Comparison of ENCODE assay signal across 14 cellular contexts in the genomic region with DNA sequence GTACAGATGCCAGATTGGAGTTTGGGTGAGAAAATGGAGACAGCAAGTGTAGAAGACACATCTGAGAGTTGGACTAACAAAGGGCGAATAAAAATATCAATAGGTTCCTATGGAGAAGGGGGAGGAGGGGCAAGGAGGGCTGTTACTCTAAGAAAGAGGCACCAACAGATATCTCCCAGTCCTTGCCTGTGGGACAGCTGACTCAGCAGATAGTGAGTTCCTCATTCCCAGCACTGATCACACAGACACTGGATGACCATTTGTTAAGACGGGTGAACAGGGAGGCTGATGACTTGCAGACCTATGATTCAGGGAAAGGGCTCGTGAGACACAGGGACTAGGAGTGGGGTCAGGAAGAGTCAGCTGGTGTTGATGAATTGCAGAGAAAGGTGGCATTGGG. TPM values are rescaled to one million over a fixed set of nuclear protein-coding genes. Genes with fewer than 3 reads are reported as not detected.
DNase-seq lines count a peak whose midpoint lies in the region; ATAC-seq, FAIRE-seq and TF ChIP-seq lines count a peak whose summit lies in the region.
"Had no signal": no experiment of that assay in that cellular context is flagged by ENCODE, and none has a peak within 500 bp of the region (broad histone marks: within the 10 kb centered on the region; RNA-seq: fewer than 3 reads in every experiment).

No MANE protein-coding gene starts in this region.

- CTCF ChIA-PET in SK-N-SH (lab: Yijun Ruan, JAX): interaction anchor here (0.6 kb wide), 1 partner anchor 256 kb away, joined by 3 read pairs; no protein-coding TSS in a partner anchor

- H3K36me3 ChIP-seq in SK-N-SH (replicated peaks in 1 of 2; ENCODE audit: control insufficient read depth in 1 of 2, insufficient read depth in 2 of 2, low read length in 1 of 2): no peaks in the 10 kb centered on the region
- H3K36me3 ChIP-seq in effector memory CD4-positive, alpha-beta T cell (ENCODE audit: control insufficient read depth, insufficient read depth, low read length): no peaks in the 10 kb centered on the region
- H3K36me3 ChIP-seq: colonic mucosa had no signal

- H3K9me2 ChIP-seq in SK-N-SH: no peaks in the 10 kb centered on the region

- no peak for FAIRE-seq in HTR-8/SVneo (lab: Jason Lieb, UNC)

- H3K4me1 ChIP-seq in SK-N-SH (ENCODE audit: control insufficient read depth in 1 of 2, insufficient read depth in 2 of 2, low read depth in 1 of 2, low read length in 1 of 2): peaks cover 0 to under 1% of the 10 kb centered on the region in 2 experiments; a peak in 1 of 4 replicates
- no peaks in the 10 kb centered on the region for H3K4me1 ChIP-seq in effector memory CD4-positive, alpha-beta T cell (ENCODE audit: control insufficient read depth, insufficient read depth, low read length, poor library complexity, severe bottlenecking)
- H3K4me1 ChIP-seq: colonic mucosa had no signal

- TF ChIP-seq CTCF in SK-N-SH (IDR thresholded peaks at IDR 0.05) (no peak), fibroblast of mammary gland (conservative IDR thresholded peaks at IDR 0.05; ENCODE audit: control insufficient read depth, insufficient read depth, low read depth, low read length) (no peak)

- H3K9ac ChIP-seq in SK-N-SH: no peak overlapping the region

- TF ChIP-seq RAD21 in SK-N-SH (IDR thresholded peaks at IDR 0.05; ENCODE audit: low read length): no peak

- 29% methylated on average over 3 of the region's 3 CpGs for WGBS in SK-N-SH (ENCODE audit: low lambda C conversion rate)

- no peak overlapping the region for H3K27ac ChIP-seq in SK-N-SH (ENCODE audit: low read depth in 2 of 2, low read length in 1 of 2)
- no peak overlapping the region for H3K27ac ChIP-seq in effector memory CD4-positive, alpha-beta T cell (ENCODE audit: insufficient read depth, low read length, poor library complexity, severe bottlenecking)
- H3K27ac ChIP-seq: C4-2B, colonic mucosa had no signal

- DNase-seq in ELR (ENCODE audit: low read depth) (peak; percentile 31), SK-N-SH (no peak), fibroblast of mammary gland (ENCODE audit: low read depth) (peak; percentile 59), midbrain (lab: John Stamatoyannopoulos, UW) (peak; percentile 38), NCI-H2227 treated with DMSO at 0.1 percent for 48 hours (lab: John Stamatoyannopoulos, UW) (no peak), HTR-8/SVneo (ENCODE audit: insufficient read length, low spot score) (no peak)
- DNase-seq in effector memory CD4-positive, alpha-beta T cell: no peak
- DNase-seq: activated naive CD8-positive, alpha-beta T cell treated with anti-CD3 and anti-CD28 coated beads, Interleukin-2, amount 10 ng/mL, durations not matched to agents 7 days and 5 days; colonic mucosa; NCI-H1092; NCI-H524; nephron progenitor cell had no signal

- H3K9me3 ChIP-seq in SK-N-SH: no peaks in the 10 kb centered on the region
- no peaks in the 10 kb centered on the region for H3K9me3 ChIP-seq in effector memory CD4-positive, alpha-beta T cell (ENCODE audit: control insufficient read depth, low read length)
- H3K9me3 ChIP-seq: colonic mucosa had no signal

- no peak for TF ChIP-seq EP300 in SK-N-SH (IDR thresholded peaks at IDR 0.05; ENCODE audit: borderline replicate concordance in 1 of 2, low read depth in 1 of 2, low read length in 1 of 2)

- H3K27me3 ChIP-seq in SK-N-SH (ENCODE audit: insufficient read depth): peaks cover 1% of the 10 kb centered on the region
- no peaks in the 10 kb centered on the region for H3K27me3 ChIP-seq in effector memory CD4-positive, alpha-beta T cell (replicated peaks; ENCODE audit: control insufficient read depth, insufficient read depth, low read length, poor library complexity, severe bottlenecking)
- H3K27me3 ChIP-seq: colonic mucosa had no signal

- H3K4me2 ChIP-seq in SK-N-SH: no peak overlapping the region

- no peaks in the 10 kb centered on the region for H3K79me2 ChIP-seq in SK-N-SH (ENCODE audit: insufficient read depth)

- H3K4me3 ChIP-seq in SK-N-SH (ENCODE audit: low read depth in 2 of 2, low read length in 1 of 2) (no peak overlapping the region), fibroblast of mammary gland (ENCODE audit: control insufficient read depth, low read depth, low read length) (no peak overlapping the region)
- H3K4me3 ChIP-seq in effector memory CD4-positive, alpha-beta T cell (ENCODE audit: insufficient read depth, low read depth, low read length, poor library complexity, severe bottlenecking): no peak overlapping the region
- H3K4me3 ChIP-seq: colonic mucosa had no signal

- ATAC-seq in HG03378 (IDR thresholded peaks at IDR 0.05; ENCODE audit: unreplicated experiment): no peak

- H2AFZ ChIP-seq in SK-N-SH (ENCODE audit: low read depth): no peak overlapping the region

- H3F3A ChIP-seq in SK-N-SH (replicated peaks; ENCODE audit: insufficient read depth): no peaks in the 10 kb centered on the region

- no peaks in the 10 kb centered on the region for H4K20me1 ChIP-seq in SK-N-SH (ENCODE audit: insufficient read depth)

- POLR2A ChIA-PET in SK-N-SH (lab: Yijun Ruan, JAX): no interaction called here

TF ChIP-seq in SK-N-SH, 30 proteins besides CTCF, POLR2A, EP300 and RAD21:
- TF ChIP-seq RFX5 (IDR thresholded peaks at IDR 0.05; ENCODE audit: low read length) (no peak), ELF1 (IDR thresholded peaks at IDR 0.05) (no peak), TEAD4 (IDR thresholded peaks at IDR 0.05; ENCODE audit: borderline replicate concordance, insufficient read depth) (no peak), TAF1 (IDR thresholded peaks at IDR 0.05; ENCODE audit: borderline replicate concordance, low read depth, low read length) (no peak), POLR2AphosphoS5 (IDR thresholded peaks at IDR 0.05; ENCODE audit: low read depth, low read length) (no peak), MXI1 (IDR thresholded peaks at IDR 0.05; ENCODE audit: low read depth, low read length) (no peak), SIN3A (IDR thresholded peaks at IDR 0.05; ENCODE audit: borderline replicate concordance, low read depth, low read length) (no peak), TCF12 (IDR thresholded peaks at IDR 0.05) (peak; percentile 24; the same call in 1 of the 2 replicates), RXRA (IDR thresholded peaks at IDR 0.05; ENCODE audit: borderline replicate concordance, low read depth) (no peak), YY1 (IDR thresholded peaks at IDR 0.05; ENCODE audit: low read depth) (no peak)
- TF ChIP-seq, protein P1, sequence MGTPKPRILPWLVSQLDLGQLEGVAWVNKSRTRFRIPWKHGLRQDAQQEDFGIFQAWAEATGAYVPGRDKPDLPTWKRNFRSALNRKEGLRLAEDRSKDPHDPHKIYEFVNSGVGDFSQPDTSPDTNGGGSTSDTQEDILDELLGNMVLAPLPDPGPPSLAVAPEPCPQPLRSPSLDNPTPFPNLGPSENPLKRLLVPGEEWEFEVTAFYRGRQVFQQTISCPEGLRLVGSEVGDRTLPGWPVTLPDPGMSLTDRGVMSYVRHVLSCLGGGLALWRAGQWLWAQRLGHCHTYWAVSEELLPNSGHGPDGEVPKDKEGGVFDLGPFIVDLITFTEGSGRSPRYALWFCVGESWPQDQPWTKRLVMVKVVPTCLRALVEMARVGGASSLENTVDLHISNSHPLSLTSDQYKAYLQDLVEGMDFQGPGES (IDR thresholded peaks at IDR 0.05; ENCODE audit: low read depth, low read length): no peak
- TF ChIP-seq, protein P2, sequence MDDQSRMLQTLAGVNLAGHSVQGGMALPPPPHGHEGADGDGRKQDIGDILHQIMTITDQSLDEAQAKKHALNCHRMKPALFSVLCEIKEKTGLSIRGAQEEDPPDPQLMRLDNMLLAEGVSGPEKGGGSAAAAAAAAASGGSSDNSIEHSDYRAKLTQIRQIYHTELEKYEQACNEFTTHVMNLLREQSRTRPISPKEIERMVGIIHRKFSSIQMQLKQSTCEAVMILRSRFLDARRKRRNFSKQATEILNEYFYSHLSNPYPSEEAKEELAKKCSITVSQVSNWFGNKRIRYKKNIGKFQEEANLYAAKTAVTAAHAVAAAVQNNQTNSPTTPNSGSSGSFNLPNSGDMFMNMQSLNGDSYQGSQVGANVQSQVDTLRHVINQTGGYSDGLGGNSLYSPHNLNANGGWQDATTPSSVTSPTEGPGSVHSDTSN (IDR thresholded peaks at IDR 0.05): 0 out of 2 replicates have a peak, but pooled peaks have one; percentile 14
- TF ChIP-seq, protein P3, sequence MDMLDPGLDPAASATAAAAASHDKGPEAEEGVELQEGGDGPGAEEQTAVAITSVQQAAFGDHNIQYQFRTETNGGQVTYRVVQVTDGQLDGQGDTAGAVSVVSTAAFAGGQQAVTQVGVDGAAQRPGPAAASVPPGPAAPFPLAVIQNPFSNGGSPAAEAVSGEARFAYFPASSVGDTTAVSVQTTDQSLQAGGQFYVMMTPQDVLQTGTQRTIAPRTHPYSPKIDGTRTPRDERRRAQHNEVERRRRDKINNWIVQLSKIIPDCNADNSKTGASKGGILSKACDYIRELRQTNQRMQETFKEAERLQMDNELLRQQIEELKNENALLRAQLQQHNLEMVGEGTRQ (IDR thresholded peaks at IDR 0.05; ENCODE audit: borderline replicate concordance, low read depth, low read length): no peak
- TF ChIP-seq, protein P4, sequence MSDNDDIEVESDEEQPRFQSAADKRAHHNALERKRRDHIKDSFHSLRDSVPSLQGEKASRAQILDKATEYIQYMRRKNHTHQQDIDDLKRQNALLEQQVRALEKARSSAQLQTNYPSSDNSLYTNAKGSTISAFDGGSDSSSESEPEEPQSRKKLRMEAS (IDR thresholded peaks at IDR 0.05; ENCODE audit: low read depth): no peak

RNA-seq across cellular contexts. Expression of a gene that starts 5.7 kb away (rescaled TPM):
- polyA plus RNA-seq in SK-N-SH (2012; rRNA removed): 0.36 and 0.49 TPM in 2 replicates
- 0.39 and 0.60 TPM in 2 replicates for polyA plus RNA-seq in SK-N-SH (2012; cell fraction: cytosol; rRNA removed)
- polyA plus RNA-seq in SK-N-SH (2012; cell fraction: nucleus; rRNA removed): 0.41 and 0.58 TPM in 2 replicates

Comparison
In these comparisons a context has a peak if more than half of its experiments do, and no peak if none do; other contexts are left out.
1. DNase-seq: peak in ELR (single experiment), fibroblast of mammary gland (single experiment) and midbrain (single experiment); none in SK-N-SH (single experiment), NCI-H2227 treated with DMSO at 0.1 percent for 48 hours (single experiment), HTR-8/SVneo (single experiment) and effector memory CD4-positive, alpha-beta T cell (0 of 3).